Comparison of ENCODE assay signal across 1 cellular context in genomic region chr6:27894839-27895762, GRCh38.
TF ChIP-seq lines count a peak whose summit lies in the region.

No MANE protein-coding gene starts in this region.

TF ChIP-seq in HEK293, 187 proteins besides CTCF, POLR2A, EP300 and RAD21 (continued from another document and continues in another):
- TF ChIP-seq ZNF704 (tag by site-specific recombination; IDR thresholded peaks at IDR 0.05) = no peak
- TF ChIP-seq ZNF660 (tag by site-specific recombination; IDR thresholded peaks at IDR 0.05) = peak; percentile 21
- peak; percentile 33; the same call in 1 of the 2 replicates for TF ChIP-seq ZBTB11 (tag by site-specific recombination; conservative IDR thresholded peaks at IDR 0.05; ENCODE audit: low read depth)
- no peak for TF ChIP-seq ZNF140 (tag by site-specific recombination; IDR thresholded peaks at IDR 0.05)
- no peak for TF ChIP-seq KLF17 (tag by site-specific recombination; IDR thresholded peaks at IDR 0.05)
- 0 out of 2 replicates have a peak, but pooled peaks have one; percentile 46 for TF ChIP-seq RBAK (tag by site-specific recombination; IDR thresholded peaks at IDR 0.05)
- TF ChIP-seq ZNF138 (tag by site-specific recombination; IDR thresholded peaks at IDR 0.05; ENCODE audit: borderline replicate concordance) = no peak
- TF ChIP-seq ZNF16 (tag by site-specific recombination; IDR thresholded peaks at IDR 0.05; ENCODE audit: low read depth) = no peak
- TF ChIP-seq KLF9 (tag by site-specific recombination; IDR thresholded peaks at IDR 0.05; ENCODE audit: low read depth) = no peak
- TF ChIP-seq ZNF133 (tag by site-specific recombination; IDR thresholded peaks at IDR 0.05) = no peak
- peak; percentile 67 for TF ChIP-seq ZBTB10 (tag by site-specific recombination; IDR thresholded peaks at IDR 0.05)
- TF ChIP-seq ZBTB21 (tag by site-specific recombination; IDR thresholded peaks at IDR 0.05) = peak; percentile 90
- TF ChIP-seq ZNF394 (tag by site-specific recombination; IDR thresholded peaks at IDR 0.05; ENCODE audit: borderline replicate concordance) = peak; percentile 29; the same call in 1 of the 2 replicates
- no peak for TF ChIP-seq SCRT1 (tag by site-specific recombination; IDR thresholded peaks at IDR 0.05; ENCODE audit: borderline replicate concordance)
- TF ChIP-seq ZNF639 (tag by site-specific recombination; IDR thresholded peaks at IDR 0.05) = peak; percentile 16; the same call in 1 of the 2 replicates
- TF ChIP-seq ZNF768 (tag by site-specific recombination; IDR thresholded peaks at IDR 0.05) = no peak
- TF ChIP-seq YY2 (tag by site-specific recombination; IDR thresholded peaks at IDR 0.05) = no peak
- TF ChIP-seq SP7 (tag by site-specific recombination; IDR thresholded peaks at IDR 0.05) = peak; percentile 68
- TF ChIP-seq ZNF785 (tag by site-specific recombination; IDR thresholded peaks at IDR 0.05) = no peak
- peak; percentile 94 for TF ChIP-seq ZNF366 (tag by site-specific recombination; conservative IDR thresholded peaks at IDR 0.05)
- no peak for TF ChIP-seq ZFP41 (tag by site-specific recombination; IDR thresholded peaks at IDR 0.05; ENCODE audit: borderline replicate concordance)
- peak; percentile 93 for TF ChIP-seq ZEB2 (tag by site-specific recombination; IDR thresholded peaks at IDR 0.05)
- peak; percentile 68 for TF ChIP-seq ZNF518A (tag by site-specific recombination; conservative IDR thresholded peaks at IDR 0.05; ENCODE audit: low read depth)
- TF ChIP-seq ZNF692 (tag by site-specific recombination; IDR thresholded peaks at IDR 0.05) = peak; percentile 82
- TF ChIP-seq ZFHX2 (tag by site-specific recombination; conservative IDR thresholded peaks at IDR 0.05) = peak; percentile 44
- 0 out of 2 replicates have a peak, but pooled peaks have one; percentile 6 for TF ChIP-seq ZSCAN30 (tag by site-specific recombination; IDR thresholded peaks at IDR 0.05)
- 0 out of 2 replicates have a peak, but pooled peaks have one; percentile 16 for TF ChIP-seq ZNF24 (tag by site-specific recombination; IDR thresholded peaks at IDR 0.05)
- peak; percentile 99 for TF ChIP-seq ZNF654 (tag by site-specific recombination; IDR thresholded peaks at IDR 0.05; ENCODE audit: low read depth)
- no peak for TF ChIP-seq ZNF112 (tag by site-specific recombination; IDR thresholded peaks at IDR 0.05)
- TF ChIP-seq ZFP37 (tag by site-specific recombination; IDR thresholded peaks at IDR 0.05) = peak; percentile 92
- 0 out of 2 replicates have a peak, but pooled peaks have one; percentile 11 for TF ChIP-seq ZSCAN23 (tag by site-specific recombination; IDR thresholded peaks at IDR 0.05)
- no peak for TF ChIP-seq ZNF146 (tag by site-specific recombination; IDR thresholded peaks at IDR 0.05)
- TF ChIP-seq ZNF184 (tag by site-specific recombination; IDR thresholded peaks at IDR 0.05) = peak; percentile 67; the same call in 1 of the 2 replicates
- 0 out of 2 replicates have a peak, but pooled peaks have one; percentile 24 for TF ChIP-seq ZNF580 (tag by site-specific recombination; IDR thresholded peaks at IDR 0.05)
- TF ChIP-seq PATZ1 (tag by site-specific recombination; IDR thresholded peaks at IDR 0.05) = 0 out of 2 replicates have a peak, but pooled peaks have one; percentile 33
- peak; percentile 84 for TF ChIP-seq ZNF2 (tag by site-specific recombination; IDR thresholded peaks at IDR 0.05)
- no peak for TF ChIP-seq ZNF830 (tag by site-specific recombination; IDR thresholded peaks at IDR 0.05; ENCODE audit: low read depth)
- peak; percentile 84 for TF ChIP-seq ZNF501 (tag by site-specific recombination; IDR thresholded peaks at IDR 0.05)
- no peak for TF ChIP-seq HOXA7 (CRISPR knock-in tag; IDR thresholded peaks at IDR 0.05; ENCODE audit: borderline replicate concordance)
- 0 out of 2 replicates have a peak, but pooled peaks have one; percentile 27 for TF ChIP-seq ZSCAN18 (tag by site-specific recombination; IDR thresholded peaks at IDR 0.05)
